ENCODE assay signal across 7 cellular contexts in genomic region chr7:82386571-82386970, GRCh38. TPM values are rescaled to one million over a fixed set of nuclear protein-coding genes. Genes with fewer than 3 reads are reported as not detected.
"Had no signal": no experiment of that assay in that cellular context is flagged by ENCODE, and none has a peak within 500 bp of the region (broad histone marks: within the 10 kb centered on the region; RNA-seq: fewer than 3 reads in every experiment).

No MANE protein-coding gene starts in this region.

RNA-seq across cellular contexts. Expression of gene CACNA2D1, which starts 57.0 kb away (rescaled TPM):
- total RNA-seq: activated naive CD4-positive, alpha-beta T cell treated with anti-CD3 and anti-CD28 coated beads for 36 hours; activated naive CD4-positive, alpha-beta T cell treated with anti-CD3 and anti-CD28 coated beads, Interleukin-2, amount 50 U/mL, for 72 hours; activated naive CD8-positive, alpha-beta T cell treated with anti-CD3 and anti-CD28 coated beads for 36 hours; activated naive CD8-positive, alpha-beta T cell treated with anti-CD3 and anti-CD28 coated beads, Interleukin-2, amount 10 ng/mL, durations not matched to agents 7 days and 5 days; activated T-helper 1 cell treated with anti-CD3 and anti-CD28 coated beads, Interleukin-12 subunit alpha, Interleukin-12 subunit beta, Interleukin-2, Interleukin-4 antibody, amounts not matched to agents 30 ng/mL and 10 ng/mL and 1 ng/mL, durations not matched to agents 14 hours and 24 hours and 36 hours; activated T-helper 17 cell treated with anti-CD3 and anti-CD28 coated beads, Interleukin-2, amount 50 U/mL, for 72 hours; activated T-helper 2 cell treated with anti-CD3 and anti-CD28 coated beads, Interferon-gamma antibody, Interleukin-2, Interleukin-4, amounts not matched to agents 10 μg/mL and 5 μg/mL and 100 μg/mL, durations not matched to agents 14 hours and 24 hours and 36 hours had no signal
